In the genomic region with DNA sequence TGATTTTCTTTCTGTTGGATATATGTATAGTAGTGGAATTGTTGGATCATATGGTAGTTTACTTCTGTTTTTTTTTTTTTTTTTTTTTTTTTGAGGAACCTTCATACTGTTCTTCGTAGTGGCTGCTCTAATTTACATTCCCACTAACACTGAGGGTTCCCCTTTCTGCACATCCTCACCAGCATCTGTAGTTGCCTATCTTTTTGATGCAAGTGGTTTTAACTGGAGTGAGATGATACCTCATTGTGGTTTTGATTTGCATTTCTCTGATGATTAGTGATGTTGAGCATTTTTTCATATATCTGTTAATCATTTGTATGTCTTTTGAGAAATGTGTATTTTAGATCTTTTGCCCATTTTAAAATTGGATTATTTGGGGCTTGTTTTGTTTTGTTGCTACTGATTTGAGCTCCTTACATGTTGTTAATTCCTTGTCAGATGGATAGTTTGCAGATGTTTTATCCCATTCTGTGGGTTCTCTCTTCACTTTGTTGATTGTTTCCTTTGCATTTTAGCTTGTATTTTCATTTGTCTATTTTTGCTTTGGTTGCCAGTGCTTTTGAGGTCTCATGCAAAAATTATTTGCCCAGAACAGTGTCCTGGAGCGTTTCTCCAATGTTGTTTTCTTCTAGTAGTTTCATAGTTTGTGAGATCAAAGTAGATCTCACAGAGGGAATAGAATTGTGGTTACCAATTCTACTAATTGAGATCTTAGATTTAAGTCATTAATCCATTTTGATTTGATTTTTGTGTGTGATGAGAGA, we compare ENCODE assay signal across 10 cellular contexts. TPM values are rescaled to one million over a fixed set of nuclear protein-coding genes. Genes with fewer than 3 reads are reported as not detected.
DNase-seq lines count a peak whose midpoint lies in the region; ATAC-seq lines count a peak whose summit lies in the region.
"Had no signal": no experiment of that assay in that cellular context is flagged by ENCODE, and none has a peak within 500 bp of the region (broad histone marks: within the 10 kb centered on the region; RNA-seq: fewer than 3 reads in every experiment).

No MANE protein-coding gene starts in this region.

- no peaks in the 10 kb centered on the region for H3K27me3 Mint-ChIP-seq in activated T-helper 17 cell treated with anti-CD3 and anti-CD28 coated beads, Interleukin-2, amount 50 U/mL, for 72 hours

- no peak overlapping the region for H3K4me3 Mint-ChIP-seq in activated T-helper 17 cell treated with anti-CD3 and anti-CD28 coated beads, Interleukin-2, amount 50 U/mL, for 72 hours

- peaks cover 19% of the 10 kb centered on the region for H3K4me1 Mint-ChIP-seq in activated T-helper 17 cell treated with anti-CD3 and anti-CD28 coated beads, Interleukin-2, amount 50 U/mL, for 72 hours

- DNase-seq in DMS153 treated with DMSO at 0.1 percent for 48 hours (lab: John Stamatoyannopoulos, UW; ENCODE audit: unreplicated experiment) (no peak), NCI-H345 treated with DMSO at 0.1 percent for 48 hours (lab: John Stamatoyannopoulos, UW; ENCODE audit: unreplicated experiment) (no peak), DMS 273 (lab: John Stamatoyannopoulos, UW; ENCODE audit: unreplicated experiment) (no peak)
- no peak for DNase-seq in stimulated activated CD4-positive, alpha-beta T cell treated with anti-CD3 and anti-CD28 coated beads, Interleukin-4, amount 100 ng/mL, for 1 hour
- DNase-seq: cortex of kidney, EL had no signal

- no peaks in the 10 kb centered on the region for H3K9me3 Mint-ChIP-seq in activated T-helper 17 cell treated with anti-CD3 and anti-CD28 coated beads, Interleukin-2, amount 50 U/mL, for 72 hours

- peak; percentile 96 for ATAC-seq in GM18511 (IDR thresholded peaks at IDR 0.05; ENCODE audit: unreplicated experiment)
- peak; percentile 87 for ATAC-seq in GM21515 (IDR thresholded peaks at IDR 0.05; ENCODE audit: unreplicated experiment)
- ATAC-seq in HG03196 (IDR thresholded peaks at IDR 0.05; ENCODE audit: unreplicated experiment): peak; percentile 90
- peak; percentile 81 for ATAC-seq in activated T-helper 17 cell treated with anti-CD3 and anti-CD28 coated beads, Interleukin-2, amount 50 U/mL, for 72 hours (replicated peaks)

- no peak overlapping the region for H3K27ac Mint-ChIP-seq in activated T-helper 17 cell treated with anti-CD3 and anti-CD28 coated beads, Interleukin-2, amount 50 U/mL, for 72 hours

- H3K36me3 Mint-ChIP-seq in activated T-helper 17 cell treated with anti-CD3 and anti-CD28 coated beads, Interleukin-2, amount 50 U/mL, for 72 hours (ENCODE audit: low read depth): peaks cover 65% of the 10 kb centered on the region

RNA-seq across cellular contexts. Expression of a gene that starts 25.0 kb away (rescaled TPM):
- 10 to 100 TPM; 11.6 to 15.0 TPM for total RNA-seq in activated T-helper 17 cell treated with anti-CD3 and anti-CD28 coated beads, Interleukin-2, amount 50 U/mL, for 72 hours

RNA-seq across cellular contexts. Expression of a gene that starts 52.7 kb away (rescaled TPM):
- 10 to 100 TPM; 10.8 to 17.1 TPM for total RNA-seq in activated T-helper 17 cell treated with anti-CD3 and anti-CD28 coated beads, Interleukin-2, amount 50 U/mL, for 72 hours
